Comparison of ENCODE assay signal across 23 cellular contexts in the genomic region with DNA sequence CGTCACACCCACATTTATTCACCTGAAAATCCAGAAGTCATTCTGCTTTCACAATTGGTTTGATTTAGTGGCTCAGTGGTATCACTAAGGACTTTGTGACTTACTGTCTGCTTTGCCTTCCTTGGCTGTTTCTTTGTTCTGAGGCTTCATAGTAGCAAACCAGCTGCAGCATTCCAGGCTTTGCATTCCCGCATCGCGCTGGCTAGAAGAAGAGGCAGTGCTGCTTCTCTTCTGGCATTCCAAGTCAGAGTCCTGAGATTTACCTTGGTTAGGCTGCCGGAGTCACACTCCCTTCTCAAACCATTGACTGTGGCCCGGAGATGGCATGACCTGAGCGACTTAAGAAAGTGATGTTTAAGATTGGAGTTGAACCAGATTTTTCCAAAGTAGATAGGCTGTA.
"Had no signal": no experiment of that assay in that cellular context is flagged by ENCODE, and none has a peak within 500 bp of the region (broad histone marks: within the 10 kb centered on the region; RNA-seq: fewer than 3 reads in every experiment).

No MANE protein-coding gene starts in this region.

- H3K9me2 ChIP-seq: SK-N-SH had no signal

- H3K4me1 ChIP-seq: left lung, stomach, testis had no signal

- H3K27me3 ChIP-seq: body of pancreas, left lung, stomach, testis had no signal

- H3K4me2 ChIP-seq: SK-N-SH had no signal

- H3K9ac ChIP-seq: SK-N-SH had no signal

- H3K27ac ChIP-seq: body of pancreas, coronary artery, left lung, stomach, testis, VCaP had no signal

- H3K36me3 Mint-ChIP-seq: activated CD4-positive, alpha-beta memory T cell treated with anti-CD3 and anti-CD28 coated beads for 36 hours; activated naive CD8-positive, alpha-beta T cell; T-cell had no signal

- H3K27me3 Mint-ChIP-seq: activated CD4-positive, alpha-beta T cell treated with anti-CD3 and anti-CD28 coated beads for 36 hours; activated naive CD8-positive, alpha-beta T cell had no signal

- H3K9me3 Mint-ChIP-seq: activated CD4-positive, alpha-beta memory T cell treated with anti-CD3 and anti-CD28 coated beads for 36 hours; activated T-cell treated with anti-CD3 and anti-CD28 coated beads, Interleukin-2, amount 50 U/mL, for 4 hours; nephron progenitor cell; T-cell had no signal

- H3K9me3 ChIP-seq: body of pancreas, left lung, SK-N-SH, stomach, testis had no signal

- H3K27ac Mint-ChIP-seq: activated CD4-positive, alpha-beta memory T cell treated with anti-CD3 and anti-CD28 coated beads for 36 hours; activated CD4-positive, alpha-beta T cell treated with anti-CD3 and anti-CD28 coated beads for 36 hours; activated naive CD8-positive, alpha-beta T cell; T-cell had no signal

- DNase-seq: activated CD4-positive, alpha-beta memory T cell treated with anti-CD3 and anti-CD28 coated beads for 36 hours; activated CD4-positive, alpha-beta T cell treated with anti-CD3 and anti-CD28 coated beads for 36 hours; activated effector memory CD4-positive, alpha-beta T cell treated with anti-CD3 and anti-CD28 coated beads, Interleukin-2, amount 50 U/mL, for 16 hours; activated T-cell treated with anti-CD3 and anti-CD28 coated beads, Interleukin-2, amount 50 U/mL, for 4 hours; amniotic stem cell; body of pancreas; caudate nucleus; effector CD4-positive, alpha-beta T cell; foreskin fibroblast; hippocampal formation; kidney; left lung; mammary epithelial cell; nephron progenitor cell; SK-N-SH; stimulated activated CD4-positive, alpha-beta T cell treated with anti-CD3 and anti-CD28 coated beads, Interleukin-1b, Interleukin-23, amount 100 ng/mL, for 48 hours; stomach; T-cell; testis had no signal

- H3K4me3 ChIP-seq: body of pancreas, coronary artery, left lung, stomach, testis had no signal

- H3K4me3 Mint-ChIP-seq: activated CD4-positive, alpha-beta memory T cell treated with anti-CD3 and anti-CD28 coated beads for 36 hours; activated CD4-positive, alpha-beta T cell treated with anti-CD3 and anti-CD28 coated beads for 36 hours; activated naive CD8-positive, alpha-beta T cell; activated T-cell treated with anti-CD3 and anti-CD28 coated beads, Interleukin-2, amount 50 U/mL, for 4 hours; nephron progenitor cell; T-cell had no signal

- ATAC-seq: activated CD4-positive, alpha-beta T cell treated with anti-CD3 and anti-CD28 coated beads for 36 hours; activated T-cell treated with anti-CD3 and anti-CD28 coated beads, Interleukin-2, amount 50 U/mL, for 4 hours; body of pancreas; left lung; sciatic nerve; T-cell had no signal

- H3K4me1 Mint-ChIP-seq: activated CD4-positive, alpha-beta T cell treated with anti-CD3 and anti-CD28 coated beads for 36 hours; T-cell had no signal
